Comparison of ENCODE assay signal across 8 cellular contexts in genomic region chr5:88690619-88691560, GRCh38.
DNase-seq lines count a peak whose midpoint lies in the region; ATAC-seq and TF ChIP-seq lines count a peak whose summit lies in the region.

No MANE protein-coding gene starts in this region.

- DNase-seq in NCI-H1436 (lab: John Stamatoyannopoulos, UW) (peak; percentile 29), NCI-H1436 treated with DMSO at 0.1 percent for 48 hours (lab: John Stamatoyannopoulos, UW) (no peak), MV-4-11 (lab: John Stamatoyannopoulos, UW) (peak; percentile 47), UCSD-AML1 (lab: John Stamatoyannopoulos, UW; ENCODE audit: unreplicated experiment) (peak; percentile 58), brain microvascular endothelial cell (no peak), iPS-NIHi7 (ENCODE audit: extremely low spot score) (peak; percentile 70)
- peak; percentile 24 to 50 for DNase-seq in stimulated activated CD4-positive, alpha-beta T cell treated with anti-CD3 and anti-CD28 coated beads, Interleukin-12 subunit alpha, Interleukin-12 subunit beta, amount 100 ng/mL, for 24 hours (ENCODE audit: low read depth in 2 of 2)

- peak; percentile 83 for ATAC-seq in HG02588 (IDR thresholded peaks at IDR 0.05; ENCODE audit: unreplicated experiment)

- H3K27ac ChIP-seq in brain microvascular endothelial cell, result no peak overlapping the region

- H3K27me3 ChIP-seq in brain microvascular endothelial cell (replicated peaks), result peaks cover 90% of the 10 kb centered on the region

- H3K4me3 ChIP-seq in brain microvascular endothelial cell (ENCODE audit: low read depth, low read length), result peak overlapping the region; percentile 44

- in situ Hi-C loops in brain microvascular endothelial cell (cut with HindIII; ENCODE audit: low pct_ligation_motif_present, low sequenced_read_pairs), result no loop called here

- no peaks in the 10 kb centered on the region for H3K36me3 ChIP-seq in brain microvascular endothelial cell (replicated peaks)

- peak; percentile 97 for TF ChIP-seq CTCF in brain microvascular endothelial cell (IDR thresholded peaks at IDR 0.05; ENCODE audit: low read depth, low read length, missing control alignments)

Comparison
In these comparisons a context has a peak if more than half of its experiments do, and no peak if none do; other contexts are left out.
1. DNase-seq: peak in NCI-H1436 (single experiment), MV-4-11 (single experiment), UCSD-AML1 (single experiment), iPS-NIHi7 (single experiment) and stimulated activated CD4-positive, alpha-beta T cell treated with anti-CD3 and anti-CD28 coated beads, Interleukin-12 subunit alpha, Interleukin-12 subunit beta, amount 100 ng/mL, for 24 hours (2 of 2); none in NCI-H1436 treated with DMSO at 0.1 percent for 48 hours (single experiment) and brain microvascular endothelial cell (single experiment).